In the genomic region with DNA sequence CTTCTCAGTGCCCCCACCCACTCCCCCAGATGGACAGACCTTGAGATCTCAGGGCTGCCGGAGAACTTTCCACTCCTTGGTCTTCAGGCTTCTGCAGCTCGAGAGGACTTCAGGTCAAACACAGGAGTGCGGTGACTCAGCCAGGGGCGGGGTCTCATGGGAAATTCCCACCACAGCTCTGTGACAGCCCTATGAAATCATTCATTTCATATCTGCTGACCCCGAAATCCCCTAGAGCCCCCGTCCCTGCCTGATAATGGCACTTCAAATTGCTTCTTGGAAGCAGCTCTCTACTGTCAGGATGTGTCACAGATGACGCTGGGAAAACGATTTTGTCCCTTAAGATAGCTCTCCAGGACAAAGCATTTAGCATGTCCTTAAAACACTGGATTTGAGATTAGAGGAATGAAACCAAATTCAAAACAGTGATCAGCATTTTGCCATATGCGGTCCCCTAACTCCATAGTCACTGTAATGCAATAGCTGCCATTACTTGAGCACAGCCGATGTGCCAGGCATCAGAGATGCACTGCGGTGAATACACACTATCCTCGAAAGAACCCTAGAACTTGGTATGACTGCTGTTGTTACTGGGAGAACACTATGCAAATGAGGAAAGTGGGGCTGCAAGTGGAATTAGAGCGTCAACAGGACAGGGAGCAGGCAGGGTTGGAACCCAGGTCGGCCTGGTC, we compare ENCODE assay signal across 8 cellular contexts. TPM values are rescaled to one million over a fixed set of nuclear protein-coding genes. Genes with fewer than 3 reads are reported as not detected.
A peak's percentile ranks its signal among the peaks of the same experiment; 100 is the strongest.
DNase-seq lines count a peak whose midpoint lies in the region; ATAC-seq and TF ChIP-seq lines count a peak whose summit lies in the region.

A gene (minus strand): TSS at position 95 of the 692 bp plus-strand sequence. CDS start 845 bp downstream, outside the sequence.

- DNase-seq in CD1c-positive myeloid dendritic cell (ENCODE audit: extremely low spot score) (peak; percentile 52), PC-3 (peak; percentile 38), myocyte (ENCODE audit: low read depth) (peak; percentile 24), prostate gland (ENCODE audit: low spot score) (no peak), esophagus squamous epithelium (lab: John Stamatoyannopoulos, UW) (no peak), H7 (no peak)
- peak; percentile 43 for DNase-seq in activated T-helper 2 cell treated with anti-CD3 and anti-CD28 coated beads, Interferon-gamma antibody, Interleukin-2, Interleukin-4, amounts not matched to agents 10 μg/mL and 5 μg/mL and 100 μg/mL, durations not matched to agents 14 hours and 24 hours and 36 hours (ENCODE audit: low spot score)

- H3K79me2 ChIP-seq in PC-3 (ENCODE audit: low read length): no peaks in the 10 kb centered on the region

- intact Hi-C loops in PC-3 (cut with micrococcal nuclease): no loop called here
- intact Hi-C loops in activated T-helper 2 cell treated with anti-CD3 and anti-CD28 coated beads, Interferon-gamma antibody, Interleukin-2, Interleukin-4, amounts not matched to agents 10 μg/mL and 5 μg/mL and 100 μg/mL, durations not matched to agents 14 hours and 24 hours and 36 hours (cut with micrococcal nuclease): loop anchor here (1.0 to 5.0 kb wide), 5 partner anchors 8 to 156 kb away; no protein-coding TSS in a partner anchor
- intact Hi-C loops in prostate gland (cut with DNase I): no loop called here
- intact Hi-C loops in esophagus squamous epithelium (cut with DNase I): no loop called here

- H3K4me2 ChIP-seq in PC-3 (ENCODE audit: low read length): no peak within 1 kb of the TSS

- no peaks in the 10 kb centered on the region for H4K20me1 ChIP-seq in PC-3 (ENCODE audit: low read length)

- H3K4me3 ChIP-seq in PC-3 (ENCODE audit: low read length) (no peak within 1 kb of the TSS), thymus (ENCODE audit: low read length) (no peak within 1 kb of the TSS), prostate gland (no peak within 1 kb of the TSS), esophagus squamous epithelium (no peak within 1 kb of the TSS), H7 (ENCODE audit: insufficient read depth, low read depth, low read length) (no peak within 1 kb of the TSS)

- no peaks in the 10 kb centered on the region for H3K27me3 Mint-ChIP-seq in activated T-helper 2 cell treated with anti-CD3 and anti-CD28 coated beads, Interferon-gamma antibody, Interleukin-2, Interleukin-4, amounts not matched to agents 10 μg/mL and 5 μg/mL and 100 μg/mL, durations not matched to agents 14 hours and 24 hours and 36 hours (ENCODE audit: low read depth)

- no TSS peak for BruUV-seq in PC-3 (replicated peaks; lab: Mats Ljungman, UMichigan)

- peaks cover 42% of the 10 kb centered on the region for H3K36me3 Mint-ChIP-seq in activated T-helper 2 cell treated with anti-CD3 and anti-CD28 coated beads, Interferon-gamma antibody, Interleukin-2, Interleukin-4, amounts not matched to agents 10 μg/mL and 5 μg/mL and 100 μg/mL, durations not matched to agents 14 hours and 24 hours and 36 hours (ENCODE audit: low read depth)

- H3K9me3 ChIP-seq in PC-3 (ENCODE audit: low read length): no peaks in the 10 kb centered on the region
- H3K9me3 ChIP-seq in thymus (ENCODE audit: control insufficient read depth): no peaks in the 10 kb centered on the region
- H3K9me3 ChIP-seq in prostate gland: no peaks in the 10 kb centered on the region
- no peaks in the 10 kb centered on the region for H3K9me3 ChIP-seq in esophagus squamous epithelium

- peak; percentile 49; the same call in 1 of the 2 replicates for ATAC-seq in PC-3

- H2AFZ ChIP-seq in PC-3 (ENCODE audit: low read length): no peak within 1 kb of the TSS

- no peak for TF ChIP-seq POLR2A in prostate gland (IDR thresholded peaks at IDR 0.05)
- no peak for TF ChIP-seq POLR2A in esophagus squamous epithelium (IDR thresholded peaks at IDR 0.05)

- H3K27ac ChIP-seq in PC-3 (ENCODE audit: low read length) (no peak within 1 kb of the TSS), thymus (ENCODE audit: low read depth) (no peak within 1 kb of the TSS), prostate gland (no peak within 1 kb of the TSS), esophagus squamous epithelium (no peak within 1 kb of the TSS)

- peaks cover 9% of the 10 kb centered on the region; the same call in 1 of the 2 replicates for H3K4me1 ChIP-seq in PC-3 (ENCODE audit: insufficient read depth, low read length)
- no peaks in the 10 kb centered on the region for H3K4me1 ChIP-seq in thymus (ENCODE audit: control insufficient read depth, insufficient read depth, low read length)
- no peaks in the 10 kb centered on the region for H3K4me1 ChIP-seq in prostate gland (replicated peaks)
- H3K4me1 ChIP-seq in esophagus squamous epithelium: peaks cover 0 to 22% (median 7%) of the 10 kb centered on the region in 3 donors

- H3K36me3 ChIP-seq in PC-3 (ENCODE audit: low read depth, low read length) (no peaks in the 10 kb centered on the region), thymus (ENCODE audit: control insufficient read depth, insufficient read depth) (no peaks in the 10 kb centered on the region), prostate gland (no peaks in the 10 kb centered on the region), esophagus squamous epithelium (no peaks in the 10 kb centered on the region), H7 (replicated peaks; ENCODE audit: control insufficient read depth, insufficient read depth, low read length) (no peaks in the 10 kb centered on the region)

- CTCF ChIA-PET in PC-3 (lab: Charles Lee): no interaction called here

- POLR2A ChIA-PET in PC-3 (lab: Charles Lee; ENCODE audit: unreplicated experiment): interaction anchor here (0.7 kb wide), 1 partner anchor 32 kb away, joined by 4 read pairs; no protein-coding TSS in a partner anchor

- H3F3A ChIP-seq in PC-3 (ENCODE audit: low read length, unreplicated experiment): no peaks in the 10 kb centered on the region

- H3K27me3 ChIP-seq in PC-3 (ENCODE audit: low read length) (peaks cover 24% of the 10 kb centered on the region), thymus (ENCODE audit: control insufficient read depth, insufficient read depth) (peaks cover 11% of the 10 kb centered on the region), prostate gland (replicated peaks; ENCODE audit: insufficient read depth) (no peaks in the 10 kb centered on the region), esophagus squamous epithelium (peaks cover 0 to 69% (median 0%) of the 10 kb centered on the region in 4 donors), H7 (ENCODE audit: control insufficient read depth, insufficient read depth, low read length) (peaks cover 36% of the 10 kb centered on the region)

- H3K9me2 ChIP-seq in PC-3 (replicated peaks; ENCODE audit: low read length): no peaks in the 10 kb centered on the region

- H3K9ac ChIP-seq in PC-3 (ENCODE audit: low read length): no peak within 1 kb of the TSS

- H3K4me3 Mint-ChIP-seq in activated T-helper 2 cell treated with anti-CD3 and anti-CD28 coated beads, Interferon-gamma antibody, Interleukin-2, Interleukin-4, amounts not matched to agents 10 μg/mL and 5 μg/mL and 100 μg/mL, durations not matched to agents 14 hours and 24 hours and 36 hours (ENCODE audit: low read depth): peak within 1 kb of the TSS; percentile 85

- 74% methylated on average over 14 of the region's 14 CpGs for WGBS in thymus
- WGBS in prostate gland: 73% methylated on average over 14 of the region's 14 CpGs
- WGBS in esophagus squamous epithelium, 2 donors: 48 to 52% methylated on average over 11 to 14 of the region's 14 CpGs

- H3K9me3 Mint-ChIP-seq in activated T-helper 2 cell treated with anti-CD3 and anti-CD28 coated beads, Interferon-gamma antibody, Interleukin-2, Interleukin-4, amounts not matched to agents 10 μg/mL and 5 μg/mL and 100 μg/mL, durations not matched to agents 14 hours and 24 hours and 36 hours: no peaks in the 10 kb centered on the region

- H3K27ac Mint-ChIP-seq in activated T-helper 2 cell treated with anti-CD3 and anti-CD28 coated beads, Interferon-gamma antibody, Interleukin-2, Interleukin-4, amounts not matched to agents 10 μg/mL and 5 μg/mL and 100 μg/mL, durations not matched to agents 14 hours and 24 hours and 36 hours: peak within 1 kb of the TSS; percentile 91

- no peak for TF ChIP-seq CTCF in PC-3 (conservative IDR thresholded peaks at IDR 0.05; ENCODE audit: low read depth, low read length)
- TF ChIP-seq CTCF in prostate gland (IDR thresholded peaks at IDR 0.05): no peak
- no peak for TF ChIP-seq CTCF in esophagus squamous epithelium (IDR thresholded peaks at IDR 0.05)

- peaks cover 63% of the 10 kb centered on the region for H3K4me1 Mint-ChIP-seq in activated T-helper 2 cell treated with anti-CD3 and anti-CD28 coated beads, Interferon-gamma antibody, Interleukin-2, Interleukin-4, amounts not matched to agents 10 μg/mL and 5 μg/mL and 100 μg/mL, durations not matched to agents 14 hours and 24 hours and 36 hours (ENCODE audit: low read depth)

RNA-seq across cellular contexts. Expression of the gene that starts here (rescaled TPM):
- total RNA-seq in PC-3 (2014; rRNA removed) (0.04 and 0.06 TPM in 2 replicates), myocyte (0.05 TPM in 1 of 2 replicates, not detected in the other), prostate gland (not detected), esophagus squamous epithelium (under 1 TPM in 2 of 4 donors, not detected in 2; 0.15 to 0.19 TPM)
- total RNA-seq in activated T-helper 2 cell treated with anti-CD3 and anti-CD28 coated beads, Interferon-gamma antibody, Interleukin-2, Interleukin-4, amounts not matched to agents 10 μg/mL and 5 μg/mL and 100 μg/mL, durations not matched to agents 14 hours and 24 hours and 36 hours: 112 and 115 TPM in 2 replicates
- polyA plus RNA-seq in myocyte (2012): 0.04 TPM
- polyA plus RNA-seq in thymus: 12.0 TPM
- not detected in 2 replicates for total RNA-seq in H7 (2014; rRNA removed; shearing (Covaris generic))

Comparison
In these comparisons a context has a peak if more than half of its experiments do, and no peak if none do; other contexts are left out.
1. RNA of the gene that starts here (total RNA-seq): 112 to 115 TPM in activated T-helper 2 cell treated with anti-CD3 and anti-CD28 coated beads, Interferon-gamma antibody, Interleukin-2, Interleukin-4, amounts not matched to agents 10 μg/mL and 5 μg/mL and 100 μg/mL, durations not matched to agents 14 hours and 24 hours and 36 hours; 0.15 to 0.19 TPM in esophagus squamous epithelium, 0.05 TPM in myocyte, 0.04 to 0.06 TPM in PC-3, not detected in prostate gland and not detected in H7; every median in the first group is over 10 times any median in the second.
2. Peak in DNase-seq and ATAC-seq in PC-3; RNA of the gene not detected or under 1 TPM.
3. Peak in DNase-seq in myocyte; RNA of the gene not detected or under 1 TPM.
4. DNase-seq: peak in CD1c-positive myeloid dendritic cell (single experiment) and activated T-helper 2 cell treated with anti-CD3 and anti-CD28 coated beads, Interferon-gamma antibody, Interleukin-2, Interleukin-4, amounts not matched to agents 10 μg/mL and 5 μg/mL and 100 μg/mL, durations not matched to agents 14 hours and 24 hours and 36 hours (single experiment); none in prostate gland (single experiment), esophagus squamous epithelium (single experiment) and H7 (single experiment).